In the genomic region with DNA sequence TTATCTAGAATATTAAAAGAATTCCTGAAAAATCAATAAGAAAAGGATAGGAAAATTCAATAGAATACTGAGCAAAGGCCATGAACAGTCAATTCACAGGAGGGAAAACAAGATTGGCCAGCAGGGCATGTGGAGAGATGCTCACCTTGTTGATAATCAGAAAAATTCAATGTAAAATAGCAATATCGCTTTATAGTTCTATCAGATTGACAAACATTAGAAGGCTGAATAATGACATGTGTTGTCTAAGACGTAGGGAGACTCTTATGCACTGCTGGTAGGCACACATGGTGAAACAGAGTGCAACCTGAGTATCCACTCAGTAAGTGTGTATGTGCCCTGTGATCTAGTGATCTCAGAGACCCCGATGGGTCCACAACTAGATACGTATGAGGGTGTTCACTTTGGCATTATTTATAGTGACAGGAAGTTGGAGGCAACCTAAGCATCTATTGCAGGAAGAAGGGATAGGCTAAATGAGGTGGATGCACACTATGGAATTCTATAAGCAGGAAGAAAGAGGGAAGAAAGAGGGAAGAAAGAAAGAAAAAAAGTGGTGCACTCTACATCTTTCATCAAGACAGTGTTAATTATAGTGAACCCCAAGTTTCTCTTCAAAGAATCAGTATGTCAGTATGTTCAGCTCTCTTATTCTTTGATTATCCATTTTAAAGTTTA, we compare ENCODE assay signal across 1 cellular context.
TF ChIP-seq lines count a peak whose summit lies in the region.

No MANE protein-coding gene starts in this region.

TF ChIP-seq in H1, 55 proteins besides CTCF, POLR2A, EP300 and RAD21:
- no peak for TF ChIP-seq SRF (IDR thresholded peaks at IDR 0.05; ENCODE audit: low read depth, low read length)
- TF ChIP-seq CHD2 (IDR thresholded peaks at IDR 0.05; ENCODE audit: low read length): no peak
- TF ChIP-seq HDAC2 (IDR thresholded peaks at IDR 0.05; ENCODE audit: borderline replicate concordance in 1 of 2, low read depth in 2 of 2, low read length in 2 of 2): no peak
- TF ChIP-seq, protein P1, sequence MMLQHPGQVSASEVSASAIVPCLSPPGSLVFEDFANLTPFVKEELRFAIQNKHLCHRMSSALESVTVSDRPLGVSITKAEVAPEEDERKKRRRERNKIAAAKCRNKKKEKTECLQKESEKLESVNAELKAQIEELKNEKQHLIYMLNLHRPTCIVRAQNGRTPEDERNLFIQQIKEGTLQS (IDR thresholded peaks at IDR 0.05; ENCODE audit: insufficient read depth, low read depth, low read length): no peak
- TF ChIP-seq, protein P2, sequence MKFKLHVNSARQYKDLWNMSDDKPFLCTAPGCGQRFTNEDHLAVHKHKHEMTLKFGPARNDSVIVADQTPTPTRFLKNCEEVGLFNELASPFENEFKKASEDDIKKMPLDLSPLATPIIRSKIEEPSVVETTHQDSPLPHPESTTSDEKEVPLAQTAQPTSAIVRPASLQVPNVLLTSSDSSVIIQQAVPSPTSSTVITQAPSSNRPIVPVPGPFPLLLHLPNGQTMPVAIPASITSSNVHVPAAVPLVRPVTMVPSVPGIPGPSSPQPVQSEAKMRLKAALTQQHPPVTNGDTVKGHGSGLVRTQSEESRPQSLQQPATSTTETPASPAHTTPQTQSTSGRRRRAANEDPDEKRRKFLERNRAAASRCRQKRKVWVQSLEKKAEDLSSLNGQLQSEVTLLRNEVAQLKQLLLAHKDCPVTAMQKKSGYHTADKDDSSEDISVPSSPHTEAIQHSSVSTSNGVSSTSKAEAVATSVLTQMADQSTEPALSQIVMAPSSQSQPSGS (IDR thresholded peaks at IDR 0.05; ENCODE audit: low read length): no peak
